1 cellular context compared by ENCODE assay signal in genomic region chr16:89080251-89080853, GRCh38.
A peak's percentile ranks its signal among the peaks of the same experiment; 100 is the strongest.
TF ChIP-seq lines count a peak whose summit lies in the region.

No MANE protein-coding gene starts in this region.

TF ChIP-seq in K562, 482 proteins besides CTCF, POLR2A, EP300 and RAD21 (continued from another document):
- 0 out of 2 replicates have a peak, but pooled peaks have one; percentile 20 for TF ChIP-seq USF1 (CRISPR knock-in tag; IDR thresholded peaks at IDR 0.05)
